Comparison of ENCODE assay signal across 8 cellular contexts in the genomic region with DNA sequence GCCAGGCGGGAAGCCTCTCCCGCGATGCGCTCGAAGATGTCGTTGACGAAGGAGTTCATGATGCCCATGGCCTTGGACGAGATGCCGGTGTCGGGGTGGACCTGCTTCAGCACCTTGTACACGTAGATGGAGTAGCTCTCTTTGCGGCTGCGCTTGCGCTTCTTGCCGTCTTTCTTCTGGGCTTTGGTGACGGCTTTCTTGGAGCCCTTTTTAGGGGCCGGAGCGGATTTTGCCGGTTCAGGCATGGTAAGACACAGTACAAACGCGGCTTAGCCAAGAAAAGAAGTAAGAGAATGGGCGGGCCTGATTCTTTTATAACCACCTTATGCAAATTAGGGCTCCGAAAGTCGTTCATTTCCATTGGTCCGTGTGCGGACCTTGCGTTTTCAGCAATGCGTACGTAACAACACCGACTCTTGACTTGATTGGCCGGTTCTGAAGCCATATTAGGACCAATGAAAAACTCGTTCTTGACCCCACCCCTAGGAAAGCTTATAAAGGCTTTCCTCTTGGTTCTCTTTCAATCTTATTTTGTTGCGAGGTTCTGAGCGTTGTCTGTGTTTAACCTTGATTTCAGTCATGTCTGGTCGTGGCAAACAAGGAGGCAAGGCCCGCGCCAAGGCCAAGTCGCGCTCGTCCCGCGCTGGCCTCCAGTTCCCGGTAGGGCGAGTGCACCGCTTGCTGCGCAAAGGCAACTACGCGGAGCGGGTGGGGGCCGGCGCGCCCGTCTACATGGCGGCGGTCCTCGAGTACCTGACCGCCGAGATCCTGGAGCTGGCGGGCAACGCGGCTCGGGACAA. TPM values are rescaled to one million over a fixed set of nuclear protein-coding genes. Genes with fewer than 3 reads are reported as not detected.
A peak's percentile ranks its signal among the peaks of the same experiment; 100 is the strongest.
DNase-seq lines count a peak whose midpoint lies in the region; TF ChIP-seq lines count a peak whose summit lies in the region.

No MANE protein-coding gene starts in this region.

- no peaks in the 10 kb centered on the region for H3K27me3 ChIP-seq in SJSA1 (replicated peaks)

- intact Hi-C loops in activated naive CD4-positive, alpha-beta T cell treated with anti-CD3 and anti-CD28 coated beads for 36 hours (cut with micrococcal nuclease): no loop called here

- no peak overlapping the region for H3K27ac Mint-ChIP-seq in HFFc6
- H3K27ac Mint-ChIP-seq in activated naive CD4-positive, alpha-beta T cell treated with anti-CD3 and anti-CD28 coated beads for 36 hours: no peak overlapping the region

- H3K27ac ChIP-seq in SJSA1: peak overlapping the region; percentile 91
- H3K27ac ChIP-seq in temporal lobe (ENCODE audit: low read depth, low read length): peak overlapping the region; percentile 98

- peak overlapping the region; percentile 46 for H3K4me3 ChIP-seq in SJSA1

- H3K9me3 ChIP-seq in SJSA1 (replicated peaks): no peaks in the 10 kb centered on the region

- H3K36me3 Mint-ChIP-seq in HFFc6 (ENCODE audit: low read depth): no peaks in the 10 kb centered on the region
- peaks cover 2% of the 10 kb centered on the region for H3K36me3 Mint-ChIP-seq in activated naive CD4-positive, alpha-beta T cell treated with anti-CD3 and anti-CD28 coated beads for 36 hours (ENCODE audit: low read depth)

- DNase-seq in GM04504 (ENCODE audit: low read depth) (peak; percentile 99), HFFc6 (peak; percentile 99), NAMALWA (ENCODE audit: low spot score) (peak; percentile 100), SJSA1 (ENCODE audit: low read depth in 1 of 2, low spot score in 2 of 2) (peak; percentile 94 to 97), glomerular endothelial cell (ENCODE audit: extremely low read depth, low read depth, low spot score) (peak; percentile 98), occipital lobe (lab: John Stamatoyannopoulos, UW) (peak; percentile 87)
- DNase-seq in activated naive CD4-positive, alpha-beta T cell treated with anti-CD3 and anti-CD28 coated beads for 36 hours: peak; percentile 92

- no peaks in the 10 kb centered on the region for H3K9me3 Mint-ChIP-seq in HFFc6
- no peaks in the 10 kb centered on the region for H3K9me3 Mint-ChIP-seq in activated naive CD4-positive, alpha-beta T cell treated with anti-CD3 and anti-CD28 coated beads for 36 hours

- no peaks in the 10 kb centered on the region for H3K36me3 ChIP-seq in SJSA1

- H3K4me3 Mint-ChIP-seq in HFFc6: no peak overlapping the region
- no peak overlapping the region for H3K4me3 Mint-ChIP-seq in activated naive CD4-positive, alpha-beta T cell treated with anti-CD3 and anti-CD28 coated beads for 36 hours

- H3K4me1 ChIP-seq in SJSA1 (replicated peaks): peaks cover 19% of the 10 kb centered on the region

- H3K4me1 Mint-ChIP-seq in HFFc6 (ENCODE audit: low read depth): no peaks in the 10 kb centered on the region; the same call in none of the 2 replicates
- H3K4me1 Mint-ChIP-seq in activated naive CD4-positive, alpha-beta T cell treated with anti-CD3 and anti-CD28 coated beads for 36 hours (ENCODE audit: low read depth): peaks cover 12% of the 10 kb centered on the region

- peaks cover 4% of the 10 kb centered on the region for H3K27me3 Mint-ChIP-seq in HFFc6 (ENCODE audit: insufficient read depth)
- no peaks in the 10 kb centered on the region for H3K27me3 Mint-ChIP-seq in activated naive CD4-positive, alpha-beta T cell treated with anti-CD3 and anti-CD28 coated beads for 36 hours (ENCODE audit: low read depth)

- no peak for TF ChIP-seq CTCF in HFFc6 (IDR thresholded peaks at IDR 0.05)

- CTCF ChIA-PET in activated naive CD4-positive, alpha-beta T cell treated with anti-CD3 and anti-CD28 coated beads for 36 hours (lab: Charles Lee): interaction anchor here (0.9 to 1.3 kb wide), 2 partner anchors 15 to 37 kb away, joined by 3 to 4 read pairs; no protein-coding TSS in a partner anchor

RNA-seq across cellular contexts. Expression of a gene that starts 12.8 kb away (rescaled TPM):
- total RNA-seq in HFFc6 (2021; fragmentation: NEBNext Ultra II Directional; extraction: Animal tissue kit (Norgen Biotek cat#: 25700)): 1 to 10 TPM; 5.3 to 8.9 (median 6.7) TPM
- 9.8 and 12.3 TPM in 2 replicates for total RNA-seq in SJSA1 (2014; rRNA removed; shearing (Covaris generic))
- total RNA-seq in activated naive CD4-positive, alpha-beta T cell treated with anti-CD3 and anti-CD28 coated beads for 36 hours: 10 to 100 TPM; 24.7 to 28.7 TPM
- 14.2 and 15.0 TPM in 2 replicates for total RNA-seq in glomerular endothelial cell
- 12.0 TPM for total RNA-seq in occipital lobe
- 8.6 TPM for total RNA-seq in temporal lobe

RNA-seq across cellular contexts. Expression of a gene that starts 31.0 kb away (rescaled TPM):
- total RNA-seq in HFFc6 (2021; fragmentation: NEBNext Ultra II Directional; extraction: Animal tissue kit (Norgen Biotek cat#: 25700)): 10 to 100 TPM; 16.1 to 28.5 (median 26.1) TPM
- 16.6 and 17.8 TPM in 2 replicates for total RNA-seq in SJSA1 (2014; rRNA removed; shearing (Covaris generic))
- total RNA-seq in activated naive CD4-positive, alpha-beta T cell treated with anti-CD3 and anti-CD28 coated beads for 36 hours: 1 to 10 TPM; 8.2 to 8.6 TPM
- total RNA-seq in glomerular endothelial cell (1.8 and 2.6 TPM in 2 replicates), occipital lobe (71.4 TPM), temporal lobe (72.0 TPM)

RNA-seq across cellular contexts. Expression of a gene that starts 41.0 kb away (rescaled TPM):
- total RNA-seq in HFFc6 (2021; fragmentation: NEBNext Ultra II Directional; extraction: Animal tissue kit (Norgen Biotek cat#: 25700)): 100 to 1,000 TPM in 3 of 6 experiments, 10 to 100 TPM in 3; 85.4 to 105 (median 101) TPM
- total RNA-seq in SJSA1 (2014; rRNA removed; shearing (Covaris generic)): 5.7 and 16.4 TPM in 2 replicates
- 10 to 100 TPM; 47.3 to 48.5 TPM for total RNA-seq in activated naive CD4-positive, alpha-beta T cell treated with anti-CD3 and anti-CD28 coated beads for 36 hours
- total RNA-seq in glomerular endothelial cell (13.0 and 20.0 TPM in 2 replicates), occipital lobe (8.4 TPM), temporal lobe (16.7 TPM)

RNA-seq across cellular contexts. Expression of a gene that starts 50.1 kb away (rescaled TPM):
- 10 to 100 TPM in 3 of 6 experiments, 1 to 10 TPM in 3; 6.1 to 11.5 (median 10.0) TPM for total RNA-seq in HFFc6 (2021; fragmentation: NEBNext Ultra II Directional; extraction: Animal tissue kit (Norgen Biotek cat#: 25700))
- total RNA-seq in SJSA1 (2014; rRNA removed; shearing (Covaris generic)): 2.1 and 6.4 TPM in 2 replicates
- total RNA-seq in activated naive CD4-positive, alpha-beta T cell treated with anti-CD3 and anti-CD28 coated beads for 36 hours: under 1 TPM; 0.69 to 0.72 TPM
- total RNA-seq in glomerular endothelial cell (2.2 and 5.4 TPM in 2 replicates), occipital lobe (1.7 TPM), temporal lobe (1.2 TPM)

Comparison
In these comparisons a context has a peak if more than half of its experiments do, and no peak if none do; other contexts are left out.
1. Peak in every context shown above with its lines: DNase-seq, H3K4me3 ChIP-seq and H3K27ac ChIP-seq.